In the genomic region with DNA sequence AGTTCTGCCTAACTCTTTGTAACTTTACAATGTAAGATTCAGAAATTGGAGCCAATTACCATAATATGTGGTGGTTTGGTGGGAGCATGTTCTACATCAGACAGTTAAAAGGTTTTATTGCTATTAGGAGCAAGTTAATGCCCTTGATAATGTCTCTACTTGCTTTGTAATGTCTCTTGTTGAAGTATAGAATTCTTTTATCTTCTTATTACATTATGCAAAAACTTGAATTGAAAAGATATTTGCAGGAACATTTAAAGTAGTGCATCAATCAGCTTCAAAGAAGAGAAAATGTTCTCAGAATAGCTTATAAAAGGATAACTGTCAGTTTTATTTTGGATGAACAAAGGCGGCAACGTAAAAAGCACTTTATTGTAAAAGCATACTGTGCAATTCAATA, we compare ENCODE assay signal across 16 cellular contexts.
A peak's percentile ranks its signal among the peaks of the same experiment; 100 is the strongest.
DNase-seq lines count a peak whose midpoint lies in the region; ATAC-seq and TF ChIP-seq lines count a peak whose summit lies in the region.
"Had no signal": no experiment of that assay in that cellular context is flagged by ENCODE, and none has a peak within 500 bp of the region (broad histone marks: within the 10 kb centered on the region; RNA-seq: fewer than 3 reads in every experiment).

No MANE protein-coding gene starts in this region.

- no peaks in the 10 kb centered on the region for H3K79me2 ChIP-seq in hepatocyte

- H3K27ac ChIP-seq in hepatocyte: no peak overlapping the region
- no peak overlapping the region for H3K27ac ChIP-seq in neuronal stem cell (replicated peaks; ENCODE audit: low read length)
- H3K27ac ChIP-seq: BLaER1 treated with 17β-estradiol and CSF1 and Interleukin-3, amounts not matched to agents 10 nM and 100 nM had no signal

- no peak overlapping the region for H3K4ac ChIP-seq in neuronal stem cell (ENCODE audit: low read length)

- no peak for TF ChIP-seq CTCF in BE2C (IDR thresholded peaks at IDR 0.05; ENCODE audit: low read depth, low read length)
- TF ChIP-seq CTCF in hepatocyte (IDR thresholded peaks at IDR 0.05; ENCODE audit: poor library complexity): no peak

- H3K4me2 ChIP-seq in hepatocyte (peak overlapping the region; percentile 38), neuronal stem cell (ENCODE audit: insufficient read depth, low read length, poor library complexity, severe bottlenecking) (no peak overlapping the region)
- H3K4me2 ChIP-seq: BLaER1 treated with 17β-estradiol and CSF1 and Interleukin-3, amounts not matched to agents 10 nM and 100 nM had no signal

- H3K27me3 ChIP-seq in BE2C (no peaks in the 10 kb centered on the region), hepatocyte (no peaks in the 10 kb centered on the region), neuronal stem cell (ENCODE audit: control insufficient read depth in 3 of 3, insufficient read depth in 3 of 3, low read depth in 1 of 3, low read length in 3 of 3) (peaks cover 0 to 10% (median 0%) of the 10 kb centered on the region in 3 experiments)
- H3K27me3 ChIP-seq: BLaER1 treated with 17β-estradiol and CSF1 and Interleukin-3, amounts not matched to agents 10 nM and 100 nM had no signal

- peak overlapping the region; percentile 43 for H3K4me3 ChIP-seq in BE2C (ENCODE audit: low read depth, low read length)
- H3K4me3 ChIP-seq in hepatocyte: no peak overlapping the region
- no peak overlapping the region for H3K4me3 ChIP-seq in neuronal stem cell (ENCODE audit: low read length in 2 of 2)
- H3K4me3 ChIP-seq: BLaER1 treated with 17β-estradiol and CSF1 and Interleukin-3, amounts not matched to agents 10 nM and 100 nM; GM12878 had no signal

- H3K9me3 ChIP-seq in BE2C (no peaks in the 10 kb centered on the region), hepatocyte (ENCODE audit: low read depth) (no peaks in the 10 kb centered on the region), neuronal stem cell (replicated peaks in 1 of 2; ENCODE audit: control insufficient read depth in 2 of 2, insufficient read depth in 1 of 2, low read depth in 1 of 2, low read length in 2 of 2) (peaks cover 0 to 2% of the 10 kb centered on the region in 2 donors)
- H3K9me3 ChIP-seq: BLaER1 treated with 17β-estradiol and CSF1 and Interleukin-3, amounts not matched to agents 10 nM and 100 nM had no signal

- no peak overlapping the region for H3K14ac ChIP-seq in neuronal stem cell (ENCODE audit: low read length)

- no peaks in the 10 kb centered on the region for H4K20me1 ChIP-seq in hepatocyte (ENCODE audit: insufficient read depth, poor library complexity, severe bottlenecking)
- H4K20me1 ChIP-seq: BLaER1 treated with 17β-estradiol and CSF1 and Interleukin-3, amounts not matched to agents 10 nM and 100 nM had no signal

- no peak overlapping the region for H2BK12ac ChIP-seq in neuronal stem cell (ENCODE audit: low read length)

- H3K9me2 ChIP-seq in hepatocyte (replicated peaks; ENCODE audit: insufficient read depth): no peaks in the 10 kb centered on the region

- H4K8ac ChIP-seq in neuronal stem cell (ENCODE audit: low read depth, low read length): no peak overlapping the region

- ATAC-seq in SK-N-SH treated with all-trans-retinoic acid at 6 μM for 48 hours (no peak), HG03342 (IDR thresholded peaks at IDR 0.05; ENCODE audit: unreplicated experiment) (no peak)
- ATAC-seq: GM12878 had no signal

- H2BK5ac ChIP-seq in neuronal stem cell (ENCODE audit: low read length): no peak overlapping the region

- H3K79me1 ChIP-seq in neuronal stem cell (ENCODE audit: low read depth, low read length): no peaks in the 10 kb centered on the region

- H2AFZ ChIP-seq in hepatocyte: no peak overlapping the region
- H2AFZ ChIP-seq in neuronal stem cell (ENCODE audit: low read length): peak overlapping the region; percentile 58

- H3K36me3 ChIP-seq in BE2C (no peaks in the 10 kb centered on the region), hepatocyte (replicated peaks; ENCODE audit: insufficient read depth, low read depth) (no peaks in the 10 kb centered on the region), neuronal stem cell (replicated peaks in 1 of 2; ENCODE audit: control insufficient read depth in 2 of 2, insufficient read depth in 2 of 2, low read length in 2 of 2) (no peaks in the 10 kb centered on the region)
- H3K36me3 ChIP-seq: BLaER1 treated with 17β-estradiol and CSF1 and Interleukin-3, amounts not matched to agents 10 nM and 100 nM had no signal

- 69% methylated on average over 2 of the region's 2 CpGs for WGBS in hepatocyte (ENCODE audit: low lambda C conversion rate, missing lambda C conversion rate)
- no CpG with 5 or more reads among the region's 2 CpGs for WGBS in neuronal stem cell (ENCODE audit: extremely low coverage in 2 of 2, insufficient read length in 2 of 2, insufficient replicate concordance in 1 of 2), 2 donors

- H2AK5ac ChIP-seq in neuronal stem cell (ENCODE audit: low read depth, low read length): no peak overlapping the region

- no peak overlapping the region for H3K9ac ChIP-seq in neuronal stem cell (ENCODE audit: low read depth, low read length, poor library complexity)
- H3K9ac ChIP-seq: BLaER1 treated with 17β-estradiol and CSF1 and Interleukin-3, amounts not matched to agents 10 nM and 100 nM had no signal

- H4K91ac ChIP-seq in neuronal stem cell (ENCODE audit: low read depth, low read length, poor library complexity): no peak overlapping the region

- H3K4me1 ChIP-seq in BE2C (peaks cover 20% of the 10 kb centered on the region), hepatocyte (ENCODE audit: insufficient read depth) (no peaks in the 10 kb centered on the region), neuronal stem cell (ENCODE audit: control insufficient read depth in 2 of 2, insufficient read depth in 1 of 2, low read depth in 1 of 2, low read length in 2 of 2) (peaks cover 6 to 9% of the 10 kb centered on the region in 2 donors)

- no peak overlapping the region for H3K18ac ChIP-seq in neuronal stem cell (ENCODE audit: low read length)

- no peak overlapping the region for H2BK120ac ChIP-seq in neuronal stem cell (ENCODE audit: low read depth, low read length)

- DNase-seq in BE2C (no peak), hepatocyte (ENCODE audit: low spot score) (no peak), neuronal stem cell (ENCODE audit: low spot score) (no peak), NCI-H526 (lab: John Stamatoyannopoulos, UW) (no peak)
- DNase-seq in effector CD8-positive, alpha-beta T cell (lab: John Stamatoyannopoulos, UW): no peak
- DNase-seq: 8988T; CD8-positive, alpha-beta memory T cell; COR-L47; DMS 273 treated with DMSO at 0.1 percent for 48 hours; DND-41; EL; H9 had no signal

- H2BK15ac ChIP-seq in neuronal stem cell (ENCODE audit: low read length): no peak overlapping the region

- H3K23ac ChIP-seq in neuronal stem cell (ENCODE audit: low read depth, low read length, poor library complexity): no peak overlapping the region

TF ChIP-seq in SK-N-SH treated with all-trans-retinoic acid at 6 μM for 48 hours, 23 proteins besides CTCF, POLR2A, EP300 and RAD21:
- TF ChIP-seq TCF4 (CRISPR knock-in tag; IDR thresholded peaks at IDR 0.05; ENCODE audit: borderline replicate concordance): peak; percentile 11; the same call in 1 of the 2 replicates
- no peak for TF ChIP-seq ZNF8 (CRISPR knock-in tag; IDR thresholded peaks at IDR 0.05)
- TF ChIP-seq ISL1 (CRISPR knock-in tag; IDR thresholded peaks at IDR 0.05): peak; percentile 75
